In the genomic region with DNA sequence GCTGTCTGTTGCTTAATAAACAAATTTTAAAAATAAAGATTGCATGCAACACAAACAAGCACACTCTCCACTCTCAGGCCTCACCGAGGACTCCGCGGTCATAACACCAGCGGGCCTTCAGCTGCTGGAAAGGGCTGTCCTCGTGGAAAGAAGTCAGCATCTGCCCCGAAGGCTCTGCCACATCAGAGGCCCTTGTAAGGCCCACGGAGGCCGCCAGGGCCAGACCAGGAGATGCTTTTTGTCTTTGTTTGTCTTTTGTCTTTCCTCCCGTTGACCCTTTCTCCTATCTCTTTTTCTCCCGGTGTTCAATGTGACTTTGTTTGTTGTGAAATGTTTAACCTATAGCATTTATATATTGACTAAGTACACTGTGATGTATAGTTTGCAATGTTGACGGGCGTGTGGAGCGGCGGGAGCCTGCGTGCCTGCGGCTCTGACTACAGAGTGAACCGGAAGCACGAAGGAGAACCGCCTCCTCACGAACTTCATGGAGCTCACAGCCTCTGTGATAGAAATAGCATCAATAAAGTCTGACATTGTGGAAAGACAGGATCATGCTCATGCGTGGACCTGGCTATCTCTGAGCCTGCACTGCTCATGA, we compare ENCODE assay signal across 19 cellular contexts. TPM values are rescaled to one million over a fixed set of nuclear protein-coding genes. Genes with fewer than 3 reads are reported as not detected.
A peak's percentile ranks its signal among the peaks of the same experiment; 100 is the strongest.
DNase-seq lines count a peak whose midpoint lies in the region; TF ChIP-seq lines count a peak whose summit lies in the region.
"Had no signal": no experiment of that assay in that cellular context is flagged by ENCODE, and none has a peak within 500 bp of the region (broad histone marks: within the 10 kb centered on the region; RNA-seq: fewer than 3 reads in every experiment).

No MANE protein-coding gene starts in this region.

- no peak for TF ChIP-seq POLR2A in Peyer's patch (IDR thresholded peaks at IDR 0.05)

- peaks cover 12% of the 10 kb centered on the region for H3K4me1 ChIP-seq in left ventricle myocardium inferior
- H3K4me1 ChIP-seq in Peyer's patch = no peaks in the 10 kb centered on the region

- no peaks in the 10 kb centered on the region for H3K27me3 ChIP-seq in BJ (ENCODE audit: control insufficient read depth, insufficient read depth, low read length)
- no peaks in the 10 kb centered on the region for H3K27me3 ChIP-seq in brain microvascular endothelial cell (replicated peaks)
- no peaks in the 10 kb centered on the region for H3K27me3 ChIP-seq in left ventricle myocardium inferior (ENCODE audit: low read depth)
- no peaks in the 10 kb centered on the region for H3K27me3 ChIP-seq in Peyer's patch
- H3K27me3 ChIP-seq: thyroid gland had no signal

- H3K27me3 Mint-ChIP-seq in mesothelial cell of epicardium (ENCODE audit: low read depth) = no peaks in the 10 kb centered on the region
- H3K27me3 Mint-ChIP-seq: activated CD8-positive, alpha-beta memory T cell treated with anti-CD3 and anti-CD28 coated beads, Interleukin-2, amount 10 ng/mL, durations not matched to agents 7 days and 5 days had no signal

- POLR2A ChIA-PET in BJ (lab: Charles Lee) = no interaction called here

- H3K36me3 Mint-ChIP-seq in mesothelial cell of epicardium = peaks cover 14% of the 10 kb centered on the region
- H3K36me3 Mint-ChIP-seq: activated CD8-positive, alpha-beta memory T cell treated with anti-CD3 and anti-CD28 coated beads, Interleukin-2, amount 10 ng/mL, durations not matched to agents 7 days and 5 days had no signal

- no peak overlapping the region for H3K4me3 ChIP-seq in BJ (ENCODE audit: low read depth, low read length)
- no peak overlapping the region for H3K4me3 ChIP-seq in brain microvascular endothelial cell (ENCODE audit: low read depth, low read length)
- no peak overlapping the region for H3K4me3 ChIP-seq in left ventricle myocardium inferior
- H3K4me3 ChIP-seq in Peyer's patch = no peak overlapping the region
- H3K4me3 ChIP-seq: thyroid gland had no signal

- peaks cover 4% of the 10 kb centered on the region for H3K4me1 Mint-ChIP-seq in mesothelial cell of epicardium
- H3K4me1 Mint-ChIP-seq: activated CD8-positive, alpha-beta memory T cell treated with anti-CD3 and anti-CD28 coated beads, Interleukin-2, amount 10 ng/mL, durations not matched to agents 7 days and 5 days had no signal

- CTCF ChIA-PET in BJ (lab: Yijun Ruan, JAX) = interaction anchor here (0.6 to 1.5 kb wide), 14 partner anchors 9 to 134 kb away, joined by 3 to 11 read pairs (median 4); no protein-coding TSS in a partner anchor

- H3K27ac Mint-ChIP-seq in mesothelial cell of epicardium = peak overlapping the region; percentile 65
- H3K27ac Mint-ChIP-seq: activated CD8-positive, alpha-beta memory T cell treated with anti-CD3 and anti-CD28 coated beads, Interleukin-2, amount 10 ng/mL, durations not matched to agents 7 days and 5 days; T-helper 1 cell treated with Interleukin-12 subunit alpha and Interleukin-12 subunit beta and Interleukin-4 antibody, amounts not matched to agents 30 μg/mL and 1 μg/mL, for 36 hours had no signal

- no peaks in the 10 kb centered on the region for H3K9me3 Mint-ChIP-seq in mesothelial cell of epicardium

- DNase-seq in BJ (ENCODE audit: low read depth) (peak; percentile 15), HT-29 (ENCODE audit: low spot score) (peak; percentile 42), brain microvascular endothelial cell (peak; percentile 85), mesothelial cell of epicardium (ENCODE audit: low spot score in 2 of 2, unreplicated experiment in 2 of 2) (no peak), mucosa of gallbladder (ENCODE audit: low spot score) (no peak), left ventricle myocardium inferior (no peak), Peyer's patch (no peak)
- DNase-seq in effector CD8-positive, alpha-beta T cell (lab: John Stamatoyannopoulos, UW) = no peak
- DNase-seq: activated CD4-positive, alpha-beta T cell treated with anti-CD3 and anti-CD28 coated beads for 1 hour; activated CD8-positive, alpha-beta memory T cell treated with anti-CD3 and anti-CD28 coated beads, Interleukin-2, amount 10 ng/mL, durations not matched to agents 7 days and 5 days; activated gamma-delta T cell treated with Interleukin-2 at 50 U/mL for 16 hours; C1 segment of cervical spinal cord; DND-41; hippocampal formation; NCI-H1048; NCI-H2081; NCI-H774; thyroid gland had no signal

- H3K27ac ChIP-seq in brain microvascular endothelial cell = peak overlapping the region; percentile 40
- no peak overlapping the region for H3K27ac ChIP-seq in left ventricle myocardium inferior (replicated peaks)
- H3K27ac ChIP-seq in Peyer's patch = no peak overlapping the region
- H3K27ac ChIP-seq: thyroid gland had no signal

- no peak overlapping the region for H3K4me3 Mint-ChIP-seq in mesothelial cell of epicardium
- H3K4me3 Mint-ChIP-seq: activated CD8-positive, alpha-beta memory T cell treated with anti-CD3 and anti-CD28 coated beads, Interleukin-2, amount 10 ng/mL, durations not matched to agents 7 days and 5 days; T-helper 1 cell treated with Interleukin-12 subunit alpha and Interleukin-12 subunit beta and Interleukin-4 antibody, amounts not matched to agents 30 μg/mL and 1 μg/mL, for 36 hours had no signal

- no peak; the same call in 1 of the 2 replicates for TF ChIP-seq CTCF in BJ (IDR thresholded peaks at IDR 0.05; ENCODE audit: insufficient read depth, low read depth, low read length)
- peak; percentile 36 for TF ChIP-seq CTCF in brain microvascular endothelial cell (IDR thresholded peaks at IDR 0.05; ENCODE audit: low read depth, low read length, missing control alignments)
- TF ChIP-seq CTCF in mesothelial cell of epicardium (IDR thresholded peaks at IDR 0.05; ENCODE audit: unreplicated experiment) = no peak
- no peak for TF ChIP-seq CTCF in left ventricle myocardium inferior (IDR thresholded peaks at IDR 0.05; ENCODE audit: borderline replicate concordance)
- no peak for TF ChIP-seq CTCF in Peyer's patch (IDR thresholded peaks at IDR 0.05)

- H3K9me3 ChIP-seq in left ventricle myocardium inferior (replicated peaks) (no peaks in the 10 kb centered on the region), Peyer's patch (no peaks in the 10 kb centered on the region)
- H3K9me3 ChIP-seq: thyroid gland had no signal

- in situ Hi-C loops in brain microvascular endothelial cell (cut with HindIII; ENCODE audit: low pct_ligation_motif_present, low sequenced_read_pairs) = no loop called here

- H3K36me3 ChIP-seq in BJ (ENCODE audit: control insufficient read depth, insufficient read depth, low read length) (no peaks in the 10 kb centered on the region), brain microvascular endothelial cell (replicated peaks) (no peaks in the 10 kb centered on the region), left ventricle myocardium inferior (no peaks in the 10 kb centered on the region), Peyer's patch (no peaks in the 10 kb centered on the region)
- H3K36me3 ChIP-seq: thyroid gland had no signal

- intact Hi-C loops in left ventricle myocardium inferior (cut with micrococcal nuclease) = no loop called here

RNA-seq across cellular contexts. Expression of a gene that starts 24.1 kb away (rescaled TPM):
- 31.8 and 77.4 TPM in 2 replicates for polyA plus RNA-seq in BJ (2011; rRNA removed)
- polyA minus RNA-seq in BJ (2011; rRNA and poly(A)+ RNA removed) = 19.7 and 19.8 TPM in 2 replicates
- total RNA-seq in HT-29 (2014; rRNA removed; shearing (Covaris generic)) = 12.7 and 16.5 TPM in 2 replicates
- total RNA-seq in mesothelial cell of epicardium (194 to 209 TPM (median 204 TPM) in 3 replicates), mucosa of gallbladder (43.4 TPM), left ventricle myocardium inferior (9.5 TPM), Peyer's patch (10 to 100 TPM in 2 of 4 donors, 1 to 10 TPM in 2; 2.5 to 61.1 (median 11.1) TPM)

RNA-seq across cellular contexts. Expression of a gene that starts 37.6 kb away (rescaled TPM):
- 45.8 and 52.1 TPM in 2 replicates for polyA plus RNA-seq in BJ (2011; rRNA removed)
- polyA minus RNA-seq in BJ (2011; rRNA and poly(A)+ RNA removed) = 30.1 and 40.5 TPM in 2 replicates
- total RNA-seq in HT-29 (2014; rRNA removed; shearing (Covaris generic)) = 43.1 and 44.4 TPM in 2 replicates
- total RNA-seq in mesothelial cell of epicardium = 15.1 to 15.9 TPM (median 15.7 TPM) in 3 replicates
- total RNA-seq in mucosa of gallbladder = 96.5 TPM
- total RNA-seq in left ventricle myocardium inferior = 54.0 TPM
- 10 to 100 TPM; 16.5 to 93.9 (median 71.3) TPM for total RNA-seq in Peyer's patch

Comparison
In these comparisons a context has a peak if more than half of its experiments do, and no peak if none do; other contexts are left out.
1. DNase-seq: peak in BJ (single experiment), HT-29 (single experiment) and brain microvascular endothelial cell (single experiment); none in mesothelial cell of epicardium (0 of 2), mucosa of gallbladder (single experiment), left ventricle myocardium inferior (single experiment), Peyer's patch (0 of 3) and effector CD8-positive, alpha-beta T cell (single experiment).